In the genomic region with DNA sequence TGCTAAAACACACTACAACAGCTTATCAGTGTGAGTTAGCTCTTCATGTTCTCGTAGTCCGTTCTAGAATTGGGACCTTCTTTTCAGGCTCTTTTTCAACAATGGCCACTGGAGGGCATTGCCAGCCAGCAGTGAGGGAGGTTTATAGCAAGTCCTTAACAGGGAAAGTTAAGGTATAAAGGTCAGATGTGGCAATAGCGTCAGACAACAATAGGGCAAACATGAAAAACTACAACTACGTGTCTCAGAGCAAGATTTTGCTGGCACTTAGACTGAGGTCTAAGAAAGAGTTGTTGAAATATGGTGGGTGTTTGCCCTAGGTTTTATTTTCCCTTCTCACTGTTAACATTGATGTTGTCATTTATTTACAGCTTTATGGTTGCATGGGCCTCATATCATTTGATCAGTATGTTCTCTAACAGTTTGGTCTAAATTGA, we compare ENCODE assay signal across 8 cellular contexts.
DNase-seq lines count a peak whose midpoint lies in the region; ATAC-seq and TF ChIP-seq lines count a peak whose summit lies in the region.

No MANE protein-coding gene starts in this region.

- H3K27ac ChIP-seq in HL-60 (replicated peaks) (no peak overlapping the region), esophagus squamous epithelium (no peak overlapping the region), tibial nerve (no peak overlapping the region)

- H3K9me3 ChIP-seq in esophagus squamous epithelium (no peaks in the 10 kb centered on the region), tibial nerve (no peaks in the 10 kb centered on the region)

- H3K27me3 ChIP-seq in GM06990 (replicated peaks; ENCODE audit: control insufficient read depth, insufficient read depth, low read length) (no peaks in the 10 kb centered on the region), HL-60 (ENCODE audit: insufficient read depth, poor library complexity, severe bottlenecking) (no peaks in the 10 kb centered on the region), esophagus squamous epithelium (no peaks in the 10 kb centered on the region), tibial nerve (no peaks in the 10 kb centered on the region)

- peaks cover 32% of the 10 kb centered on the region for H3K4me1 Mint-ChIP-seq in osteocyte (ENCODE audit: unreplicated experiment)

- no peak overlapping the region for H3K27ac Mint-ChIP-seq in osteocyte (ENCODE audit: unreplicated experiment)

- WGBS in esophagus squamous epithelium, 2 donors, result 20 to 21% methylated on average over 4 of the region's 4 CpGs
- 28 to 33% methylated on average over 4 of the region's 4 CpGs for WGBS in tibial nerve, 2 donors

- intact Hi-C loops in esophagus squamous epithelium (cut with DNase I), result no loop called here

- TF ChIP-seq POLR2A in esophagus squamous epithelium (IDR thresholded peaks at IDR 0.05) (no peak), tibial nerve (IDR thresholded peaks at IDR 0.05) (no peak)

- DNase-seq in GM06990 (ENCODE audit: extremely low read depth, insufficient read length) (no peak), HL-60 (ENCODE audit: low read depth in 1 of 2, low spot score in 1 of 2) (peak; percentile 23 to 57), RPMI8226 (peak; percentile 23), esophagus squamous epithelium (lab: John Stamatoyannopoulos, UW) (no peak), osteocyte (ENCODE audit: extremely low spot score, unreplicated experiment) (no peak), NCI-H1694 treated with DMSO at 0.1 percent for 48 hours (lab: John Stamatoyannopoulos, UW) (no peak), tibial nerve (ENCODE audit: low spot score in 2 of 2) (no peak)

- H3K9me3 Mint-ChIP-seq in osteocyte (ENCODE audit: unreplicated experiment), result no peaks in the 10 kb centered on the region

- no peak overlapping the region for H3K4me3 Mint-ChIP-seq in osteocyte (ENCODE audit: unreplicated experiment)

- ATAC-seq in GM18502 (IDR thresholded peaks at IDR 0.05; ENCODE audit: poor library complexity, unreplicated experiment), result no peak

- H3K36me3 ChIP-seq in GM06990 (ENCODE audit: control insufficient read depth, insufficient read depth, low read length) (no peaks in the 10 kb centered on the region), esophagus squamous epithelium (no peaks in the 10 kb centered on the region), tibial nerve (no peaks in the 10 kb centered on the region)

- H3K4me3 ChIP-seq in GM06990 (replicated peaks; ENCODE audit: low read depth, low read length), result no peak overlapping the region
- H3K4me3 ChIP-seq in HL-60 (replicated peaks; ENCODE audit: insufficient read depth, low read length), result no peak overlapping the region
- H3K4me3 ChIP-seq in esophagus squamous epithelium, result no peak overlapping the region
- no peak overlapping the region for H3K4me3 ChIP-seq in tibial nerve

- peak; percentile 70 for TF ChIP-seq CTCF in GM06990 (IDR thresholded peaks at IDR 0.05; ENCODE audit: insufficient read depth, low read length, poor library complexity, severe bottlenecking)
- peak; percentile 37 for TF ChIP-seq CTCF in HL-60 (IDR thresholded peaks at IDR 0.05; ENCODE audit: insufficient read depth, low read length)
- peak in 5 of 6 experiments; percentile 34 to 64 (median 50) for TF ChIP-seq CTCF in esophagus squamous epithelium (IDR thresholded peaks at IDR 0.05)
- peak; percentile 88 for TF ChIP-seq CTCF in osteocyte (IDR thresholded peaks at IDR 0.05)
- TF ChIP-seq CTCF in tibial nerve (IDR thresholded peaks at IDR 0.05), result peak in 1 of 5 experiments; percentile 29

- TF ChIP-seq EP300 in tibial nerve (IDR thresholded peaks at IDR 0.05), result no peak

- H3K4me1 ChIP-seq in esophagus squamous epithelium (peaks cover 0 to 13% (median 0%) of the 10 kb centered on the region in 3 donors), tibial nerve (peaks cover 0 to 18% (median 0%) of the 10 kb centered on the region in 4 donors)

- no peaks in the 10 kb centered on the region for H3K27me3 Mint-ChIP-seq in osteocyte (ENCODE audit: unreplicated experiment)

- no peaks in the 10 kb centered on the region for H3K36me3 Mint-ChIP-seq in osteocyte (ENCODE audit: unreplicated experiment)

Comparison
In these comparisons a context has a peak if more than half of its experiments do, and no peak if none do; other contexts are left out.
1. DNase-seq: peak in HL-60 (2 of 2) and RPMI8226 (single experiment); none in GM06990 (single experiment), esophagus squamous epithelium (single experiment), osteocyte (single experiment), NCI-H1694 treated with DMSO at 0.1 percent for 48 hours (single experiment) and tibial nerve (0 of 2).